Comparison of ENCODE assay signal across 24 cellular contexts in the genomic region with DNA sequence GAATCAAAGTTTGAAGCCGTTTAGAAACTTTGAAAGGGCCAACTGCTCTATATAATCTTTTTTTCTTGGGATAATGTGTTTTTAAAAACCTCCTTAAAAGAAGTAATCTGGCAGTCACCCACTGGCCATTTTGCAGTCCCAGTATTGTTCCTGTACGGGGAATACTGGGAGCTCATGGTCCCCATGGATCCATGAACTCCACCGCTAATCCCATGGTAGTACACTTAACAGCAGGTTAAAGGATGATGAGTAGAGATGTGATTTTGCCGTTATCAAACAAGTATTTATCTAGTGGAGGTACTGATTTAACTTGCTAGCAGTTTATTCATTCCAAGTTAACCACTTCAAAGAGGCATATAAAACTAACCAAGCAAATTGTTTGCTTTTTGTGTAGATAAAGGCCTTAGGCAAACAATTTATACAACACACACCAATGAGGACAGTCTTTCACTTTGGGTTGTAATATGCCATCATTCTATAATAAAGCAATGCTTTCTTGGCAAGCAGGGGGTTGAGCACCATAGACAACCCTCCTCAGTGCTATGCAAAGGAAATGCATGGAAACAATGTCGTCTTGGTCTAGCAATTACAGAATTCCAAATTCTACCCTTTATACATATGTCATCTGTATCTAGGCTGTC. TPM values are rescaled to one million over a fixed set of nuclear protein-coding genes. Genes with fewer than 3 reads are reported as not detected.
DNase-seq lines count a peak whose midpoint lies in the region; ATAC-seq, FAIRE-seq and TF ChIP-seq lines count a peak whose summit lies in the region.
"Had no signal": no experiment of that assay in that cellular context is flagged by ENCODE, and none has a peak within 500 bp of the region (broad histone marks: within the 10 kb centered on the region; RNA-seq: fewer than 3 reads in every experiment).

No MANE protein-coding gene starts in this region.

- no peak for TF ChIP-seq EP300 in HepG2 (IDR thresholded peaks at IDR 0.05; ENCODE audit: low read depth in 2 of 2, low read length in 2 of 2)
- TF ChIP-seq EP300 in HepG2 (CRISPR knock-in tag; IDR thresholded peaks at IDR 0.05; ENCODE audit: borderline replicate concordance) = no peak

- no peak for DNase-seq in MCF 10A (ENCODE audit: unreplicated experiment)
- no peak for DNase-seq in breast epithelium (ENCODE audit: low spot score in 2 of 2)
- DNase-seq in RWPE2 (ENCODE audit: low spot score) = no peak
- DNase-seq in HepG2 (ENCODE audit: low spot score) = peak; percentile 72
- no peak for DNase-seq in vagina (ENCODE audit: extremely low spot score in 2 of 2)
- no peak for DNase-seq in NCI-H82 treated with DMSO at 0.1 percent for 48 hours (lab: John Stamatoyannopoulos, UW; ENCODE audit: unreplicated experiment)
- DNase-seq: activated CD4-positive, alpha-beta T cell treated with anti-CD3 and anti-CD28 coated beads for 1 hour; activated naive CD4-positive, alpha-beta T cell treated with anti-CD3 and anti-CD28 coated beads, Interleukin-2, amount 50 U/mL, for 16 hours; activated T-cell treated with anti-CD3 and anti-CD28 coated beads, Interleukin-2, amount 50 U/mL, for 4 hours; C1 segment of cervical spinal cord; esophagus squamous epithelium; GOT3; naive thymus-derived CD4-positive, alpha-beta T cell; NCI-H187 treated with DMSO at 0.1 percent for 48 hours; NCI-H345; NCI-H82; right lobe of liver; SIG-M5 had no signal

- POLR2A ChIA-PET in MCF 10A (lab: Yijun Ruan, JAX) (interaction anchor here (0.6 to 3.1 kb wide), 8 partner anchors 11 to 1775 kb away, joined by 3 to 15 read pairs (median 4); no protein-coding TSS in a partner anchor), HepG2 (lab: Yijun Ruan, JAX) (no interaction called here)

- BruUV-seq in MCF 10A (replicated peaks; lab: Mats Ljungman, UMichigan) (no TSS peak), HepG2 (replicated peaks; lab: Mats Ljungman, UMichigan) (no TSS peak)

- no peaks in the 10 kb centered on the region for H3K36me3 ChIP-seq in breast epithelium
- H3K36me3 ChIP-seq in RWPE2 (ENCODE audit: low read depth) = peaks cover 95% of the 10 kb centered on the region
- H3K36me3 ChIP-seq in HepG2 (replicated peaks in 1 of 2; ENCODE audit: control insufficient read depth in 1 of 2, insufficient read depth in 2 of 2, low read length in 2 of 2) = no peaks in the 10 kb centered on the region
- H3K36me3 ChIP-seq in vagina = no peaks in the 10 kb centered on the region
- H3K36me3 ChIP-seq: esophagus squamous epithelium, right lobe of liver had no signal

- WGBS in HepG2 (ENCODE audit: low lambda C conversion rate) = 8% methylated on average over 5 of the region's 5 CpGs

- no peak overlapping the region for H2AFZ ChIP-seq in HepG2 (ENCODE audit: low read length)

- CTCF ChIA-PET in MCF 10A (lab: Yijun Ruan, JAX) = interaction anchor here (0.5 kb wide), 1 partner anchor 500 kb away, joined by 3 read pairs; no protein-coding TSS in a partner anchor
- CTCF ChIA-PET in HepG2 (lab: Yijun Ruan, JAX; ENCODE audit: low intra/inter-chr PET ratio, low total read pairs) = no interaction called here

- H3K4me1 Mint-ChIP-seq in MCF 10A (ENCODE audit: insufficient read depth, unreplicated experiment) = peaks cover 32% of the 10 kb centered on the region
- H3K4me1 Mint-ChIP-seq: naive thymus-derived CD4-positive, alpha-beta T cell had no signal

- H3K27ac ChIP-seq in breast epithelium = peak overlapping the region in 1 of 2 donors; percentile 21
- H3K27ac ChIP-seq in RWPE2 (ENCODE audit: poor library complexity, severe bottlenecking) = peak overlapping the region; percentile 96
- H3K27ac ChIP-seq in HepG2 (ENCODE audit: extremely low read length, insufficient read depth, low read length) = no peak overlapping the region
- H3K27ac ChIP-seq in vagina = peak overlapping the region; percentile 46
- H3K27ac ChIP-seq: right lobe of liver had no signal

- H3K27me3 ChIP-seq in breast epithelium (no peaks in the 10 kb centered on the region), RWPE2 (ENCODE audit: insufficient read depth, poor library complexity, severe bottlenecking) (no peaks in the 10 kb centered on the region), HepG2 (ENCODE audit: control insufficient read depth in 1 of 2, insufficient read depth in 2 of 2, low read length in 2 of 2) (peaks cover 0 to 7% of the 10 kb centered on the region in 2 experiments; a peak in 3 of 5 replicates), vagina (no peaks in the 10 kb centered on the region)
- H3K27me3 ChIP-seq: right lobe of liver had no signal

- no peak for FAIRE-seq in HepG2 (lab: Jason Lieb, UNC)

- H3K4me3 ChIP-seq in breast epithelium = no peak overlapping the region
- no peak overlapping the region for H3K4me3 ChIP-seq in RWPE2 (ENCODE audit: severe bottlenecking)
- H3K4me3 ChIP-seq in HepG2 (replicated peaks in 1 of 3; ENCODE audit: insufficient read depth in 1 of 3, low read depth in 2 of 3, low read length in 3 of 3) = no peak overlapping the region
- no peak overlapping the region for H3K4me3 ChIP-seq in vagina
- H3K4me3 ChIP-seq: esophagus squamous epithelium, right lobe of liver had no signal

- H3K27me3 Mint-ChIP-seq in MCF 10A (ENCODE audit: insufficient read depth, unreplicated experiment) = no peaks in the 10 kb centered on the region

- peak overlapping the region; percentile 55 for H3K27ac Mint-ChIP-seq in MCF 10A (ENCODE audit: low read depth, unreplicated experiment)
- H3K27ac Mint-ChIP-seq: naive thymus-derived CD4-positive, alpha-beta T cell had no signal

- no peak for ATAC-seq in RWPE2 (ENCODE audit: low read depth)
- no peak; the same call in 1 of the 3 replicates for ATAC-seq in HepG2
- no peak for ATAC-seq in HG02588 (IDR thresholded peaks at IDR 0.05; ENCODE audit: unreplicated experiment)
- no peak for ATAC-seq in GM18868 (IDR thresholded peaks at IDR 0.05; ENCODE audit: unreplicated experiment)
- ATAC-seq: activated T-cell treated with anti-CD3 and anti-CD28 coated beads, Interleukin-2, amount 50 U/mL, for 4 hours; naive thymus-derived CD4-positive, alpha-beta T cell had no signal

- no peak for TF ChIP-seq CTCF in MCF 10A (IDR thresholded peaks at IDR 0.05; ENCODE audit: unreplicated experiment)
- TF ChIP-seq CTCF in breast epithelium (IDR thresholded peaks at IDR 0.05) = no peak
- TF ChIP-seq CTCF in RWPE2 (IDR thresholded peaks at IDR 0.05; ENCODE audit: poor library complexity, severe bottlenecking) = no peak
- TF ChIP-seq CTCF in HepG2 (CRISPR knock-in tag; IDR thresholded peaks at IDR 0.05) = no peak
- no peak for TF ChIP-seq CTCF in vagina (IDR thresholded peaks at IDR 0.05)

- H3K9ac ChIP-seq in HepG2 (ENCODE audit: insufficient read depth, low read depth, low read length) = no peak overlapping the region

- TF ChIP-seq RAD21 in HepG2 (CRISPR knock-in tag; IDR thresholded peaks at IDR 0.05) = no peak

- TF ChIP-seq POLR2A in breast epithelium (IDR thresholded peaks at IDR 0.05) = no peak
- TF ChIP-seq POLR2A in HepG2 (IDR thresholded peaks at IDR 0.05; ENCODE audit: insufficient read depth in 1 of 2, low read depth in 2 of 2, low read length in 2 of 2) = no peak
- TF ChIP-seq POLR2A in vagina (IDR thresholded peaks at IDR 0.05) = no peak

- H3K4me3 Mint-ChIP-seq in MCF 10A (ENCODE audit: unreplicated experiment) = no peak overlapping the region
- H3K4me3 Mint-ChIP-seq: activated T-cell treated with anti-CD3 and anti-CD28 coated beads, Interleukin-2, amount 50 U/mL, for 4 hours; naive thymus-derived CD4-positive, alpha-beta T cell had no signal

- H3K79me2 ChIP-seq in HepG2 (ENCODE audit: insufficient read depth, low read length) = no peaks in the 10 kb centered on the region

- H3K9me3 ChIP-seq in breast epithelium (no peaks in the 10 kb centered on the region), RWPE2 (ENCODE audit: severe bottlenecking) (no peaks in the 10 kb centered on the region), HepG2 (ENCODE audit: low read length) (no peaks in the 10 kb centered on the region), vagina (no peaks in the 10 kb centered on the region)
- H3K9me3 ChIP-seq: esophagus squamous epithelium, right lobe of liver had no signal

- H3K4me2 ChIP-seq in HepG2 (ENCODE audit: low read depth, low read length) = no peak overlapping the region

- H3K36me3 Mint-ChIP-seq in MCF 10A (ENCODE audit: insufficient read depth, unreplicated experiment) = peaks cover 42% of the 10 kb centered on the region
- H3K36me3 Mint-ChIP-seq: naive thymus-derived CD4-positive, alpha-beta T cell had no signal

- intact Hi-C loops in MCF 10A (cut with micrococcal nuclease) (no loop called here), breast epithelium (cut with DNase I; ENCODE audit: low total_unique reads) (no loop called here), HepG2 (cut with micrococcal nuclease; ENCODE audit: unreplicated experiment) (no loop called here), vagina (cut with DNase I) (no loop called here)

- H3K9me3 Mint-ChIP-seq in MCF 10A (ENCODE audit: unreplicated experiment) = no peaks in the 10 kb centered on the region
- H3K9me3 Mint-ChIP-seq: activated T-cell treated with anti-CD3 and anti-CD28 coated beads, Interleukin-2, amount 50 U/mL, for 4 hours; naive thymus-derived CD4-positive, alpha-beta T cell had no signal

- in situ Hi-C loops in HepG2 (cut with HindIII; ENCODE audit: extremely low pct_ligation_motif_present, low pct_unique_long_range_greater_than_20kb) = no loop called here

- H3K4me1 ChIP-seq in breast epithelium = no peaks in the 10 kb centered on the region
- peaks cover 45% of the 10 kb centered on the region for H3K4me1 ChIP-seq in RWPE2 (ENCODE audit: insufficient read depth, poor library complexity, severe bottlenecking)
- H3K4me1 ChIP-seq in HepG2 (ENCODE audit: insufficient read depth, low read length) = 0 out of 2 replicates have a peak, but pooled peaks cover 7% of the 10 kb centered on the region
- no peaks in the 10 kb centered on the region for H3K4me1 ChIP-seq in vagina

- no peaks in the 10 kb centered on the region for H4K20me1 ChIP-seq in HepG2 (ENCODE audit: insufficient read depth, low read length)

RNA-seq across cellular contexts. Expression of a gene that starts 34.6 kb away (rescaled TPM):
- 4.1 and 4.5 TPM in 2 replicates for total RNA-seq in MCF 10A (2022)
- total RNA-seq in breast epithelium = 1 to 10 TPM; 2.0 to 2.8 (median 2.4) TPM
- not detected in 2 replicates for total RNA-seq in HepG2 (2016; rRNA removed; fragmentation: Illumina TruSeq; extraction: Trizol)
- total RNA-seq in HepG2 (2016; cell fraction: cytosol; rRNA removed; fragmentation: Illumina TruSeq; extraction: Trizol; ENCODE audit: low read depth) = not detected in 2 replicates
- not detected in 2 replicates for total RNA-seq in HepG2 (2016; cell fraction: insoluble cytoplasmic fraction; rRNA removed; fragmentation: Illumina TruSeq; extraction: Trizol)
- total RNA-seq in HepG2 (2016; cell fraction: membrane; rRNA removed; fragmentation: Illumina TruSeq; extraction: Trizol) = not detected in 2 replicates
- not detected in 2 replicates for total RNA-seq in HepG2 (2016; cell fraction: nucleus; rRNA removed; fragmentation: Illumina TruSeq; extraction: Trizol)
- polyA plus RNA-seq in HepG2 (2011; rRNA removed) = not detected in 2 replicates
- not detected in 2 replicates for polyA plus RNA-seq in HepG2 (2011; cell fraction: cytosol; rRNA removed)
- not detected in 2 replicates for polyA plus RNA-seq in HepG2 (2011; cell fraction: nucleus; rRNA removed)
- polyA plus RNA-seq in HepG2 (2012) = not detected in 2 replicates
- polyA plus RNA-seq in HepG2 (2016; cell fraction: cytosol; fragmentation: Illumina TruSeq; extraction: Trizol; ENCODE audit: low read depth) = not detected in 2 replicates
- polyA plus RNA-seq in HepG2 (2016; cell fraction: insoluble cytoplasmic fraction; fragmentation: Illumina TruSeq; extraction: Trizol; ENCODE audit: low read depth) = not detected in 2 replicates
- polyA plus RNA-seq in HepG2 (2016; cell fraction: membrane; fragmentation: Illumina TruSeq; extraction: Trizol; ENCODE audit: low read depth) = not detected in 2 replicates
- not detected in 2 replicates for polyA plus RNA-seq in HepG2 (2016; cell fraction: nucleus; fragmentation: Illumina TruSeq; extraction: Trizol; ENCODE audit: insufficient read depth, low read depth)
- 4.2 TPM in 1 of 2 replicates, not detected in the other for polyA minus RNA-seq in HepG2 (2011; rRNA and poly(A)+ RNA removed; ENCODE audit: low replicate concordance)
- polyA minus RNA-seq in HepG2 (2011; cell fraction: cytosol; rRNA and poly(A)+ RNA removed) = not detected in 2 replicates
- not detected in 2 replicates for polyA minus RNA-seq in HepG2 (2011; cell fraction: nucleus; rRNA and poly(A)+ RNA removed)
- 5.9 TPM for total RNA-seq in vagina
- total RNA-seq: activated T-cell treated with anti-CD3 and anti-CD28 coated beads, Interleukin-2, amount 50 U/mL, for 4 hours; esophagus squamous epithelium; kidney epithelial cell; naive thymus-derived CD4-positive, alpha-beta T cell; OCI-LY7; T-helper 1 cell treated with Interleukin-12 subunit alpha and Interleukin-12 subunit beta and Interleukin-4 antibody, amounts not matched to agents 30 ng/mL and 1 ng/mL, for 36 hours had no signal
- polyA plus RNA-seq: naive thymus-derived CD4-positive, alpha-beta T cell; urinary bladder had no signal
